ENCODE assay signal across 23 cellular contexts in genomic region chr5:109668237-109668636, GRCh38. TPM values are rescaled to one million over a fixed set of nuclear protein-coding genes. Genes with fewer than 3 reads are reported as not detected.
DNase-seq lines count a peak whose midpoint lies in the region; ATAC-seq, FAIRE-seq and TF ChIP-seq lines count a peak whose summit lies in the region.
"Had no signal": no experiment of that assay in that cellular context is flagged by ENCODE, and none has a peak within 500 bp of the region (broad histone marks: within the 10 kb centered on the region; RNA-seq: fewer than 3 reads in every experiment).

No MANE protein-coding gene starts in this region.

- no peak for TF ChIP-seq EP300 in H1 (IDR thresholded peaks at IDR 0.05; ENCODE audit: borderline replicate concordance in 1 of 2, low read depth in 2 of 2, low read length in 2 of 2)

- H4K20me1 ChIP-seq in GM23338 (replicated peaks; ENCODE audit: insufficient read depth): no peaks in the 10 kb centered on the region
- H4K20me1 ChIP-seq in H1 (replicated peaks in 1 of 2; ENCODE audit: control insufficient read depth in 1 of 2, insufficient read depth in 2 of 2, low read length in 2 of 2): no peaks in the 10 kb centered on the region
- H4K20me1 ChIP-seq: BLaER1 had no signal

- no peak overlapping the region for H3K4me2 ChIP-seq in GM23338
- H3K4me2 ChIP-seq in H1 (ENCODE audit: insufficient read depth in 1 of 2, low read depth in 2 of 2, low read length in 2 of 2): no peak overlapping the region
- H3K4me2 ChIP-seq: BLaER1 had no signal

- no peak for FAIRE-seq in H1 (lab: Jason Lieb, UNC)
- FAIRE-seq: A204.1, D721Med, GM19239 had no signal

- no peaks in the 10 kb centered on the region for H3K79me1 ChIP-seq in H1 (ENCODE audit: low read depth, low read length)

- no peak overlapping the region for H3K27ac ChIP-seq in GM23338 (ENCODE audit: low read depth)
- no peak overlapping the region for H3K27ac ChIP-seq in H1 (ENCODE audit: low read depth, low read length)
- no peak overlapping the region for H3K27ac ChIP-seq in esophagus squamous epithelium
- H3K27ac ChIP-seq: 22Rv1, BLaER1, C4-2B had no signal

- H3K79me2 ChIP-seq in GM23338 (replicated peaks; ENCODE audit: insufficient read depth): no peaks in the 10 kb centered on the region
- H3K79me2 ChIP-seq in H1 (ENCODE audit: control insufficient read depth in 1 of 2, insufficient read depth in 2 of 2, low read length in 2 of 2): no peaks in the 10 kb centered on the region

- H3K27me3 ChIP-seq in GM23338 (ENCODE audit: insufficient read depth): no peaks in the 10 kb centered on the region
- H3K27me3 ChIP-seq in H1 (replicated peaks in 1 of 4; ENCODE audit: control insufficient read depth in 3 of 4, extremely low read depth in 1 of 4, insufficient read depth in 3 of 4, low read length in 3 of 4): no peaks in the 10 kb centered on the region
- H3K27me3 ChIP-seq in esophagus squamous epithelium: peaks cover 0 to 4% (median 0%) of the 10 kb centered on the region in 4 donors
- H3K27me3 ChIP-seq: BLaER1 had no signal

- no peaks in the 10 kb centered on the region for H3K23me2 ChIP-seq in H1 (ENCODE audit: low read depth, low read length)

- no peak overlapping the region for H3K23ac ChIP-seq in H1 (ENCODE audit: insufficient read length)

- H2BK120ac ChIP-seq in H1 (replicated peaks; ENCODE audit: low read depth, low read length): no peak overlapping the region

- H4K5ac ChIP-seq in H1 (ENCODE audit: insufficient read length, low read depth, low read length): no peak overlapping the region

- H3K14ac ChIP-seq in H1 (ENCODE audit: insufficient read length): no peak overlapping the region

- no peak for DNase-seq in GM23338 (ENCODE audit: low spot score)
- no peak for DNase-seq in H1 (ENCODE audit: low read depth in 1 of 2, low spot score in 2 of 2)
- DNase-seq in lung microvascular endothelial cell (ENCODE audit: low read depth in 2 of 2): peak; percentile 11 to 86
- no peak for DNase-seq in NCI-H187 (lab: John Stamatoyannopoulos, UW)
- no peak for DNase-seq in esophagus squamous epithelium (lab: John Stamatoyannopoulos, UW)
- DNase-seq: CD4-positive, CD25-positive, alpha-beta regulatory T cell; CD8-positive, alpha-beta T cell; DMS 273 treated with DMSO at 0.1 percent for 48 hours; DMS79; EL; GDM1; GOT3; H7; HCEC 1CT had no signal

- CTCF ChIA-PET in H1 (lab: Charles Lee; ENCODE audit: partially characterized antibody): no interaction called here

- no peak overlapping the region for H2BK15ac ChIP-seq in H1 (ENCODE audit: low read length)

- H3K36me3 ChIP-seq in GM23338 (ENCODE audit: insufficient read depth) (no peaks in the 10 kb centered on the region), H1 (ENCODE audit: control insufficient read depth in 2 of 4, insufficient read depth in 4 of 4, low read length in 3 of 4) (no peaks in the 10 kb centered on the region), esophagus squamous epithelium (no peaks in the 10 kb centered on the region)
- H3K36me3 ChIP-seq: BLaER1 had no signal

- no peak for ATAC-seq in GM23338
- no peak for ATAC-seq in GM19455 (IDR thresholded peaks at IDR 0.05; ENCODE audit: unreplicated experiment)
- ATAC-seq: CD8-positive, alpha-beta T cell had no signal

- no peaks in the 10 kb centered on the region for H3K9me3 Mint-ChIP-seq in GM23338
- H3K9me3 Mint-ChIP-seq: CD8-positive, alpha-beta T cell had no signal

- H2BK20ac ChIP-seq in H1 (ENCODE audit: low read length): no peak overlapping the region

- H3K4me1 Mint-ChIP-seq in GM23338: peaks cover 10% of the 10 kb centered on the region; the same call in 2 of the 3 replicates
- H3K4me1 Mint-ChIP-seq: B cell; CD4-positive, CD25-positive, alpha-beta regulatory T cell had no signal

- H3K27ac Mint-ChIP-seq in GM23338: peak overlapping the region; percentile 82; the same call in 1 of the 2 replicates
- H3K27ac Mint-ChIP-seq: B cell; CD4-positive, CD25-positive, alpha-beta regulatory T cell; CD8-positive, alpha-beta T cell had no signal

- no peak overlapping the region for H4K8ac ChIP-seq in H1 (ENCODE audit: extremely low read depth, insufficient read depth, low read length)

- no peak overlapping the region for H2AK5ac ChIP-seq in H1 (ENCODE audit: low read depth, low read length)

- no peak overlapping the region for H2AFZ ChIP-seq in GM23338
- H2AFZ ChIP-seq in H1 (ENCODE audit: low read length): peak overlapping the region; percentile 77

- TF ChIP-seq RAD21 in H1 (IDR thresholded peaks at IDR 0.05 in 1 of 2, conservative IDR thresholded peaks at IDR 0.05 in 1 of 2; ENCODE audit: low read depth in 2 of 2, low read length in 2 of 2): no peak

- POLR2A ChIA-PET in H1 (lab: Charles Lee; ENCODE audit: partially characterized antibody): no interaction called here

- no peaks in the 10 kb centered on the region for H3K27me3 Mint-ChIP-seq in GM23338 (ENCODE audit: insufficient read depth, low read depth, poor library complexity)

- H2BK5ac ChIP-seq in H1 (ENCODE audit: low read depth, low read length): no peak overlapping the region

- H3K4me3 Mint-ChIP-seq in GM23338: no peak overlapping the region
- H3K4me3 Mint-ChIP-seq: B cell; CD4-positive, CD25-positive, alpha-beta regulatory T cell; CD8-positive, alpha-beta T cell had no signal

- H3K9me2 ChIP-seq in GM23338 (ENCODE audit: insufficient read depth): 0 out of 2 replicates have a peak, but pooled peaks cover 10% of the 10 kb centered on the region

- no peak overlapping the region for H3K4ac ChIP-seq in H1 (replicated peaks; ENCODE audit: insufficient read length, low read depth, low read length)

- WGBS in H1 (ENCODE audit: extremely low coverage in 1 of 2, insufficient coverage in 1 of 2, insufficient read length in 1 of 2, insufficient replicate concordance in 2 of 2, low coverage in 1 of 2, low lambda C conversion rate in 2 of 2, missing lambda C conversion rate in 1 of 2), 2 experiments: 86% methylated on average over 5 of the region's 5 CpGs; no CpG with 5 or more reads in 1 of the 2 experiments
- WGBS in esophagus squamous epithelium, 2 donors: 80 to 81% methylated on average over 5 of the region's 5 CpGs

- intact Hi-C loops in esophagus squamous epithelium (cut with DNase I): no loop called here

- H3K4me1 ChIP-seq in GM23338 (ENCODE audit: insufficient read depth) (peaks cover 3% of the 10 kb centered on the region; the same call in 1 of the 2 replicates), H1 (replicated peaks in 1 of 4; ENCODE audit: control insufficient read depth in 3 of 4, insufficient read depth in 4 of 4, low read length in 3 of 4) (0 out of 7 replicates have a peak, but pooled peaks cover 0 to 2% (median under 1%) of the 10 kb centered on the region in 4 experiments), esophagus squamous epithelium (no peaks in the 10 kb centered on the region)
- H3K4me1 ChIP-seq: BLaER1 had no signal

- no peak overlapping the region for H3K4me3 ChIP-seq in GM23338
- no peak overlapping the region for H3K4me3 ChIP-seq in H1 (ENCODE audit: extremely low read depth in 1 of 4, insufficient read depth in 2 of 4, low read depth in 3 of 4, low read length in 4 of 4)
- no peak overlapping the region for H3K4me3 ChIP-seq in esophagus squamous epithelium
- H3K4me3 ChIP-seq: BLaER1, GM12878 had no signal

- TF ChIP-seq POLR2A in H1 (IDR thresholded peaks at IDR 0.05; ENCODE audit: control extremely low read depth in 1 of 2, low read depth in 2 of 2, low read length in 2 of 2) (no peak), esophagus squamous epithelium (IDR thresholded peaks at IDR 0.05) (no peak)

- H3K36me3 Mint-ChIP-seq in GM23338 (ENCODE audit: low read depth): no peaks in the 10 kb centered on the region
- H3K36me3 Mint-ChIP-seq: CD4-positive, CD25-positive, alpha-beta regulatory T cell; CD8-positive, alpha-beta T cell had no signal

- TF ChIP-seq CTCF in GM23338 (conservative IDR thresholded peaks at IDR 0.05; ENCODE audit: low read depth in 2 of 2): no peak
- TF ChIP-seq CTCF in H1 (IDR thresholded peaks at IDR 0.05; ENCODE audit: control extremely low read depth in 1 of 3, insufficient read depth in 1 of 3, low read depth in 1 of 3, low read length in 3 of 3): no peak
- no peak for TF ChIP-seq CTCF in esophagus squamous epithelium (IDR thresholded peaks at IDR 0.05)

- H3F3A ChIP-seq in GM23338 (replicated peaks; ENCODE audit: low read depth): no peaks in the 10 kb centered on the region

- H4K91ac ChIP-seq in H1 (replicated peaks; ENCODE audit: insufficient read length, low read length): no peak overlapping the region

- H3K9me3 ChIP-seq in H1 (ENCODE audit: insufficient read depth in 2 of 2, low read depth in 1 of 2, low read length in 1 of 2) (no peaks in the 10 kb centered on the region), esophagus squamous epithelium (no peaks in the 10 kb centered on the region)
- H3K9me3 ChIP-seq: BLaER1 had no signal

- no peak overlapping the region for H3K9ac ChIP-seq in H1 (replicated peaks in 1 of 4; ENCODE audit: extremely low read depth in 1 of 4, low read depth in 3 of 4, low read length in 3 of 4)
- H3K9ac ChIP-seq: BLaER1 had no signal

- H3K18ac ChIP-seq in H1 (ENCODE audit: extremely low read depth, low read length): no peak overlapping the region

- H2BK12ac ChIP-seq in H1 (ENCODE audit: low read depth, low read length): no peak overlapping the region

- no peak overlapping the region for H3K56ac ChIP-seq in H1 (replicated peaks; ENCODE audit: insufficient read length, low read depth, low read length)

TF ChIP-seq in GM23338, 12 proteins besides CTCF, POLR2A, EP300 and RAD21 (continues in another document):
- TF ChIP-seq STAT1 (IDR thresholded peaks at IDR 0.05; ENCODE audit: unreplicated experiment) (no peak), ZNF114 (CRISPR knock-in tag; IDR thresholded peaks at IDR 0.05) (no peak), EZH2 (IDR thresholded peaks at IDR 0.05; ENCODE audit: low read depth, unreplicated experiment) (no peak)

TF ChIP-seq in H1, 55 proteins besides CTCF, POLR2A, EP300 and RAD21 (continues in another document):
- TF ChIP-seq CBX5 (IDR thresholded peaks at IDR 0.05; ENCODE audit: low read depth, low read length): no peak
- TF ChIP-seq GABPA (IDR thresholded peaks at IDR 0.05; ENCODE audit: borderline replicate concordance, insufficient read depth, low read length): no peak
- no peak for TF ChIP-seq HDAC6 (IDR thresholded peaks at IDR 0.05; ENCODE audit: low read depth, low read length)
- TF ChIP-seq SIRT6 (IDR thresholded peaks at IDR 0.05; ENCODE audit: low read length): no peak

RNA-seq across cellular contexts. Expression of gene MAN2A1, which starts 21.5 kb away (rescaled TPM):
- 129 and 132 TPM in 2 replicates for total RNA-seq in GM23338 (2014; rRNA removed; shearing (Covaris generic))
- polyA plus RNA-seq in GM23338 (2016; fragmentation: Nextera tagmentation; extraction: Ambion mirVana): 28.3 and 32.5 TPM in 2 replicates
- 98.5 and 102 TPM in 2 replicates for total RNA-seq in H1 (2021; fragmentation: NEBNext Ultra II Directional; extraction: Animal tissue kit (Norgen Biotek cat#: 25700))
- polyA plus RNA-seq in H1 (2011; rRNA removed): 20.1 and 29.1 TPM in 2 replicates
- polyA plus RNA-seq in H1 (2011; cell fraction: cytosol; rRNA removed): 35.0 TPM
- polyA plus RNA-seq in H1 (2011; cell fraction: nucleus; rRNA removed): 28.9 TPM
- 29.2 to 52.7 TPM (median 36.2 TPM) in 4 replicates for polyA plus RNA-seq in H1 (2012, experiment 1 of 2)
- polyA plus RNA-seq in H1 (2012, experiment 2 of 2): 3.3 TPM
- 92.3 TPM for polyA plus RNA-seq in H1 (2013, experiment 1 of 2)
- 83.3 TPM for polyA plus RNA-seq in H1 (2013, experiment 2 of 2)
- 120 and 166 TPM in 2 replicates for polyA minus RNA-seq in H1 (2011; rRNA and poly(A)+ RNA removed)
- 68.3 TPM for polyA minus RNA-seq in H1 (2011; cell fraction: cytosol; rRNA and poly(A)+ RNA removed)
- 160 TPM for polyA minus RNA-seq in H1 (2011; cell fraction: nucleus; rRNA and poly(A)+ RNA removed)
- 42.9 and 45.4 TPM in 2 replicates for total RNA-seq in lung microvascular endothelial cell
- total RNA-seq in esophagus squamous epithelium: 10 to 100 TPM; 27.4 to 40.1 (median 37.4) TPM

Comparison
In these comparisons a context has a peak if more than half of its experiments do, and no peak if none do; other contexts are left out.
1. DNase-seq: peak in lung microvascular endothelial cell (2 of 2); none in GM23338 (single experiment), H1 (0 of 2), NCI-H187 (0 of 2) and esophagus squamous epithelium (single experiment).